Comparison of ENCODE assay signal across 10 cellular contexts in genomic region chr5:150320048-150320555, GRCh38. TPM values are rescaled to one million over a fixed set of nuclear protein-coding genes. Genes with fewer than 3 reads are reported as not detected.
DNase-seq lines count a peak whose midpoint lies in the region; ATAC-seq and TF ChIP-seq lines count a peak whose summit lies in the region.
"Had no signal": no experiment of that assay in that cellular context is flagged by ENCODE, and none has a peak within 500 bp of the region (broad histone marks: within the 10 kb centered on the region; RNA-seq: fewer than 3 reads in every experiment).

No MANE protein-coding gene starts in this region.

- peaks cover 3% of the 10 kb centered on the region for H3K4me1 Mint-ChIP-seq in T-helper 2 cell treated with Interferon-gamma antibody and Interleukin-4, amounts not matched to agents 5 μg/mL and 100 μg/mL, for 36 hours (ENCODE audit: low read depth)

- H3K27ac ChIP-seq in AG04450 (ENCODE audit: low read depth, low read length), result peak overlapping the region; percentile 66

- CTCF ChIA-PET in AG04450 (lab: Charles Lee), result interaction anchor here (1.3 to 2.3 kb wide), 2 partner anchors 11 to 18 kb away, joined by 3 to 8 read pairs; partner anchors contain the start of gene ARSI

- H3K4me3 ChIP-seq in AG04450 (ENCODE audit: low read depth, low read length) (no peak overlapping the region), epithelial cell of esophagus (ENCODE audit: low read length) (no peak overlapping the region)

- H3K36me3 Mint-ChIP-seq in T-helper 2 cell treated with Interferon-gamma antibody and Interleukin-4, amounts not matched to agents 5 μg/mL and 100 μg/mL, for 36 hours (ENCODE audit: low read depth), result no peaks in the 10 kb centered on the region

- DNase-seq in AG04450 (ENCODE audit: low read depth, low spot score), result no peak
- DNase-seq in NCI-H2196 (lab: John Stamatoyannopoulos, UW; ENCODE audit: unreplicated experiment), result peak; percentile 70
- peak; percentile 94 for DNase-seq in epithelial cell of esophagus (ENCODE audit: low read depth)
- peak; percentile 38 for DNase-seq in middle frontal gyrus (ENCODE audit: extremely low spot score, low spot score)
- no peak for DNase-seq in NCI-H1048 (lab: John Stamatoyannopoulos, UW)
- no peak for DNase-seq in T-helper 2 cell treated with Interferon-gamma antibody and Interleukin-4, amounts not matched to agents 5 μg/mL and 100 μg/mL, for 36 hours (ENCODE audit: low spot score)
- DNase-seq in amniotic stem cell (lab: John Stamatoyannopoulos, UW), result no peak
- DNase-seq: DMS79 had no signal

- H3K4me3 Mint-ChIP-seq in T-helper 2 cell treated with Interferon-gamma antibody and Interleukin-4, amounts not matched to agents 5 μg/mL and 100 μg/mL, for 36 hours, result no peak overlapping the region

- ATAC-seq in GM19467 (IDR thresholded peaks at IDR 0.05; ENCODE audit: unreplicated experiment), result no peak

- peaks cover 2% of the 10 kb centered on the region for H3K27me3 Mint-ChIP-seq in T-helper 2 cell treated with Interferon-gamma antibody and Interleukin-4, amounts not matched to agents 5 μg/mL and 100 μg/mL, for 36 hours (ENCODE audit: low read depth)

- peaks cover 2% of the 10 kb centered on the region; the same call in 1 of the 2 replicates for H3K9me3 ChIP-seq in AG04450 (ENCODE audit: control insufficient read depth, insufficient read depth, low read length)

- H3K27ac Mint-ChIP-seq in T-helper 2 cell treated with Interferon-gamma antibody and Interleukin-4, amounts not matched to agents 5 μg/mL and 100 μg/mL, for 36 hours, result no peak overlapping the region

- POLR2A ChIA-PET in AG04450 (lab: Yijun Ruan, JAX), result interaction anchor here (0.6 to 3.0 kb wide), 5 partner anchors 16 to 129 kb away, joined by 3 to 22 read pairs (median 4); partner anchors contain the start of genes ARSI and RPS14

- H3K27me3 ChIP-seq in AG04450 (ENCODE audit: control insufficient read depth, insufficient read depth, low read length), result no peaks in the 10 kb centered on the region

- H3K9me3 Mint-ChIP-seq in T-helper 2 cell treated with Interferon-gamma antibody and Interleukin-4, amounts not matched to agents 5 μg/mL and 100 μg/mL, for 36 hours, result no peaks in the 10 kb centered on the region

- no peak for TF ChIP-seq CTCF in AG04450 (IDR thresholded peaks at IDR 0.05; ENCODE audit: low read depth, low read length)
- TF ChIP-seq CTCF in epithelial cell of esophagus (IDR thresholded peaks at IDR 0.05; ENCODE audit: insufficient read depth, low read depth, low read length, missing control alignments), result no peak

RNA-seq across cellular contexts. Expression of gene ARSI, which starts 17.4 kb away (rescaled TPM):
- 11.3 and 15.8 TPM in 2 replicates for polyA plus RNA-seq in AG04450 (2011; rRNA removed)
- 13.7 and 21.4 TPM in 2 replicates for polyA minus RNA-seq in AG04450 (2011; rRNA and poly(A)+ RNA removed)

RNA-seq across cellular contexts. Expression of gene CAMK2A, which starts 30.5 kb away (rescaled TPM):
- polyA plus RNA-seq in AG04450 (2011; rRNA removed), result 0.37 and 0.46 TPM in 2 replicates
- polyA minus RNA-seq in AG04450 (2011; rRNA and poly(A)+ RNA removed), result 0.41 and 0.65 TPM in 2 replicates
- polyA plus RNA-seq: liver had no signal

RNA-seq across cellular contexts. Expression of gene TCOF1, which starts 37.4 kb away (rescaled TPM):
- 6.5 and 9.8 TPM in 2 replicates for polyA plus RNA-seq in AG04450 (2011; rRNA removed)
- polyA minus RNA-seq in AG04450 (2011; rRNA and poly(A)+ RNA removed), result 12.1 and 12.5 TPM in 2 replicates

Comparison
In these comparisons a context has a peak if more than half of its experiments do, and no peak if none do; other contexts are left out.
1. DNase-seq: peak in NCI-H2196 (single experiment), epithelial cell of esophagus (single experiment) and middle frontal gyrus (single experiment); none in AG04450 (single experiment), NCI-H1048 (single experiment), T-helper 2 cell treated with Interferon-gamma antibody and Interleukin-4, amounts not matched to agents 5 μg/mL and 100 μg/mL, for 36 hours (single experiment) and amniotic stem cell (single experiment).